Comparison of ENCODE assay signal across 8 cellular contexts in genomic region chr3:156816091-156816793, GRCh38. TPM values are rescaled to one million over a fixed set of nuclear protein-coding genes. Genes with fewer than 3 reads are reported as not detected.
A peak's percentile ranks its signal among the peaks of the same experiment; 100 is the strongest.
DNase-seq lines count a peak whose midpoint lies in the region; ATAC-seq and TF ChIP-seq lines count a peak whose summit lies in the region.

No MANE protein-coding gene starts in this region.

- peaks cover 42% of the 10 kb centered on the region for H3K4me1 ChIP-seq in MM.1S (ENCODE audit: low read length)
- H3K4me1 ChIP-seq in osteoblast (ENCODE audit: insufficient read depth, low read length): peaks cover 57% of the 10 kb centered on the region

- H4K20me1 ChIP-seq in MM.1S (ENCODE audit: insufficient read depth, low read length): no peaks in the 10 kb centered on the region
- no peaks in the 10 kb centered on the region for H4K20me1 ChIP-seq in osteoblast (ENCODE audit: insufficient read depth, low read length)

- no peaks in the 10 kb centered on the region for H3K27me3 ChIP-seq in MM.1S (replicated peaks; ENCODE audit: insufficient read depth, low read length)
- H3K27me3 ChIP-seq in osteoblast (ENCODE audit: insufficient read depth, low read length): no peaks in the 10 kb centered on the region

- peak overlapping the region; percentile 82 for H2AFZ ChIP-seq in MM.1S (ENCODE audit: low read length)
- H2AFZ ChIP-seq in osteoblast (ENCODE audit: low read length): no peak overlapping the region

- H3K79me2 ChIP-seq in MM.1S (ENCODE audit: low read length): no peaks in the 10 kb centered on the region
- H3K79me2 ChIP-seq in osteoblast (ENCODE audit: insufficient read depth, low read length): no peaks in the 10 kb centered on the region

- no peaks in the 10 kb centered on the region for H3K9me2 ChIP-seq in MM.1S (replicated peaks; ENCODE audit: insufficient read depth, low read length)

- peak overlapping the region; percentile 82 for H3K4me2 ChIP-seq in MM.1S (ENCODE audit: low read depth, low read length)
- peak overlapping the region; percentile 83 for H3K4me2 ChIP-seq in osteoblast (ENCODE audit: insufficient read depth, low read length)

- no peaks in the 10 kb centered on the region for H3K36me3 ChIP-seq in MM.1S (replicated peaks; ENCODE audit: insufficient read depth, low read length)
- H3K36me3 ChIP-seq in osteoblast (ENCODE audit: insufficient read depth, low read length): no peaks in the 10 kb centered on the region

- peak; percentile 26 for ATAC-seq in GM21619 (IDR thresholded peaks at IDR 0.05; ENCODE audit: unreplicated experiment)

- H3K9me3 ChIP-seq in MM.1S (replicated peaks; ENCODE audit: insufficient read depth, low read length) (no peaks in the 10 kb centered on the region), osteoblast (ENCODE audit: low read depth, low read length) (no peaks in the 10 kb centered on the region)

- peaks cover 30% of the 10 kb centered on the region for H3F3A ChIP-seq in MM.1S (ENCODE audit: insufficient read depth, low read length)

- TF ChIP-seq CTCF in MM.1S (IDR thresholded peaks at IDR 0.05; ENCODE audit: low read length): no peak
- TF ChIP-seq CTCF in fibroblast of the aortic adventitia (IDR thresholded peaks at IDR 0.05; ENCODE audit: insufficient read depth, low read length): no peak
- no peak for TF ChIP-seq CTCF in osteoblast (IDR thresholded peaks at IDR 0.05; ENCODE audit: extremely low read depth, low read depth, low read length)

- H3K27ac ChIP-seq in MM.1S (ENCODE audit: low read length) (peak overlapping the region; percentile 89), osteoblast (ENCODE audit: low read depth, low read length) (peak overlapping the region; percentile 100)

- DNase-seq in ELR (ENCODE audit: low read depth) (peak; percentile 90), MM.1S (no peak), activated T-helper 1 cell treated with Interleukin-2 at 50 U/mL for 16 hours (ENCODE audit: low read depth) (peak; percentile 40), fibroblast of the aortic adventitia (ENCODE audit: low read depth) (peak; percentile 44), osteoblast (ENCODE audit: insufficient read length, low spot score, missing footprints) (peak; percentile 71), NCI-H146 (lab: John Stamatoyannopoulos, UW) (no peak), AML-193 (lab: John Stamatoyannopoulos, UW) (no peak)

- H3K4me3 ChIP-seq in MM.1S (ENCODE audit: low read length): peak overlapping the region; percentile 65
- H3K4me3 ChIP-seq in fibroblast of the aortic adventitia (ENCODE audit: low read depth, low read length): peak overlapping the region; percentile 60
- H3K4me3 ChIP-seq in osteoblast (ENCODE audit: insufficient read depth, low read length): peak overlapping the region; percentile 62

- peak overlapping the region; percentile 53 for H3K9ac ChIP-seq in MM.1S (ENCODE audit: low read length)

RNA-seq across cellular contexts. Expression of gene LEKR1, which starts 9.9 kb away (rescaled TPM):
- total RNA-seq in fibroblast of the aortic adventitia (ENCODE audit: low replicate concordance): 0.81 and 2.8 TPM in 2 replicates
- total RNA-seq in osteoblast: 0.36 and 1.5 TPM in 2 replicates

Comparison
In these comparisons a context has a peak if more than half of its experiments do, and no peak if none do; other contexts are left out.
1. DNase-seq: peak in ELR (single experiment), activated T-helper 1 cell treated with Interleukin-2 at 50 U/mL for 16 hours (single experiment), fibroblast of the aortic adventitia (single experiment) and osteoblast (single experiment); none in MM.1S (single experiment), NCI-H146 (single experiment) and AML-193 (0 of 2).
2. Peak in every context shown above with its lines, with median percentiles within 50 percentile points of each other: H3K4me3 ChIP-seq.